In the genomic region with DNA sequence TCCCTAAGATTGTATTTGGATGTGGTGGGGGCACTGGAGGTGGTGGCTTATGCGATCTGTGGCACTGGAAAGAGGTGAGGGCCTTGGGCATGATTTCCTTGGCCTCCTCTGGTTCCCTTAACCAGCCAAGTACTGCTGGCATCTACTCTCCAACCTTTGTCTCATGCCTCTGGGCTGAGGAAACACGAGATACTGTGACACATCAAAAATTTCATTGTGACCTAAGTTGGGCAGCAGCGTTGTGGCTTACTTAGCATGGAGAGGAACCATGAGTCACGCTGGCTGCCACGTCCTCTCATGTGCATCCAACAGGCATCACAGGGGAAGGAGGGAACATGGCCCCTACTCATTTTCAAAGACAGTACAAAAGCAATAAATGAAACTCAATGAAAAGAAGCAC, we compare ENCODE assay signal across 9 cellular contexts. TPM values are rescaled to one million over a fixed set of nuclear protein-coding genes. Genes with fewer than 3 reads are reported as not detected.
A peak's percentile ranks its signal among the peaks of the same experiment; 100 is the strongest.
DNase-seq lines count a peak whose midpoint lies in the region; ATAC-seq, FAIRE-seq and TF ChIP-seq lines count a peak whose summit lies in the region.
"Had no signal": no experiment of that assay in that cellular context is flagged by ENCODE, and none has a peak within 500 bp of the region (broad histone marks: within the 10 kb centered on the region; RNA-seq: fewer than 3 reads in every experiment).

No MANE protein-coding gene starts in this region.

- peaks cover 20% of the 10 kb centered on the region; the same call in 1 of the 2 replicates for H3K4me1 ChIP-seq in Caco-2

- intact Hi-C loops in left ventricle myocardium superior (cut with micrococcal nuclease): no loop called here
- intact Hi-C loops in cardiac septum (cut with DNase I): no loop called here
- intact Hi-C loops in Caco-2 (cut with micrococcal nuclease; ENCODE audit: unreplicated experiment): no loop called here

- no peak for TF ChIP-seq CTCF in Caco-2 (IDR thresholded peaks at IDR 0.05; ENCODE audit: insufficient read depth in 1 of 2, low read depth in 1 of 2, low read length in 1 of 2, severe bottlenecking in 1 of 2, unreplicated experiment in 1 of 2)

- peak; percentile 39 for ATAC-seq in left ventricle myocardium superior

- peaks cover 5% of the 10 kb centered on the region for H3K36me3 Mint-ChIP-seq in Caco-2 (ENCODE audit: insufficient read depth, unreplicated experiment)

- no peaks in the 10 kb centered on the region for H3K27me3 ChIP-seq in Caco-2 (replicated peaks; ENCODE audit: control insufficient read depth, insufficient read depth, low read length)

- H3K4me3 Mint-ChIP-seq in Caco-2 (ENCODE audit: unreplicated experiment): no peak overlapping the region

- peak; percentile 98 for FAIRE-seq in urothelium cell line (lab: Jason Lieb, UNC)
- FAIRE-seq: TTC549 had no signal

- no peak overlapping the region for H3K4me3 ChIP-seq in Caco-2 (ENCODE audit: low read depth, low read length)

- DNase-seq in left ventricle myocardium superior (no peak), cardiac septum (ENCODE audit: low spot score) (no peak), SIG-M5 treated with dmso at 0.1 percent for 504 hours (lab: John Stamatoyannopoulos, UW; ENCODE audit: unreplicated experiment) (peak; percentile 94), fibroblast of gingiva (ENCODE audit: low read depth) (peak; percentile 98), urothelium cell line (ENCODE audit: low spot score) (peak; percentile 89), NCI-H510A treated with DMSO at 0.1 percent for 48 hours (lab: John Stamatoyannopoulos, UW) (no peak), Caco-2 (no peak), NCI-H2107 (lab: John Stamatoyannopoulos, UW) (no peak)

- no peaks in the 10 kb centered on the region for H3K27me3 Mint-ChIP-seq in Caco-2 (ENCODE audit: insufficient read depth, unreplicated experiment)

- POLR2A ChIA-PET in Caco-2 (lab: Charles Lee): no interaction called here

- CTCF ChIA-PET in Caco-2 (lab: Charles Lee): no interaction called here

- BruUV-seq in Caco-2 (replicated peaks; lab: Mats Ljungman, UMichigan): no TSS peak

- H3K36me3 ChIP-seq in Caco-2 (ENCODE audit: control insufficient read depth, insufficient read depth, low read length): peaks cover 1% of the 10 kb centered on the region; the same call in 1 of the 2 replicates

- peaks cover 8% of the 10 kb centered on the region for H3K4me1 Mint-ChIP-seq in Caco-2 (ENCODE audit: low read depth, unreplicated experiment)

- peaks cover 19% of the 10 kb centered on the region for H3K9me3 Mint-ChIP-seq in Caco-2 (ENCODE audit: unreplicated experiment)

- no peak overlapping the region for H3K27ac Mint-ChIP-seq in Caco-2 (ENCODE audit: unreplicated experiment)

- no peaks in the 10 kb centered on the region; the same call in 1 of the 2 replicates for H3K9me3 ChIP-seq in Caco-2

RNA-seq across cellular contexts. Expression of gene GSDME, which starts 29.7 kb away (rescaled TPM):
- 5.3 TPM for total RNA-seq in left ventricle myocardium superior
- 7.5 TPM for total RNA-seq in cardiac septum
- total RNA-seq in Caco-2 (2022): 32.9 and 35.2 TPM in 2 replicates

Comparison
In these comparisons a context has a peak if more than half of its experiments do, and no peak if none do; other contexts are left out.
1. DNase-seq: peak in SIG-M5 treated with dmso at 0.1 percent for 504 hours (single experiment), fibroblast of gingiva (single experiment) and urothelium cell line (single experiment); none in left ventricle myocardium superior (single experiment), cardiac septum (single experiment), NCI-H510A treated with DMSO at 0.1 percent for 48 hours (single experiment), Caco-2 (0 of 2) and NCI-H2107 (single experiment).